In the genomic region with DNA sequence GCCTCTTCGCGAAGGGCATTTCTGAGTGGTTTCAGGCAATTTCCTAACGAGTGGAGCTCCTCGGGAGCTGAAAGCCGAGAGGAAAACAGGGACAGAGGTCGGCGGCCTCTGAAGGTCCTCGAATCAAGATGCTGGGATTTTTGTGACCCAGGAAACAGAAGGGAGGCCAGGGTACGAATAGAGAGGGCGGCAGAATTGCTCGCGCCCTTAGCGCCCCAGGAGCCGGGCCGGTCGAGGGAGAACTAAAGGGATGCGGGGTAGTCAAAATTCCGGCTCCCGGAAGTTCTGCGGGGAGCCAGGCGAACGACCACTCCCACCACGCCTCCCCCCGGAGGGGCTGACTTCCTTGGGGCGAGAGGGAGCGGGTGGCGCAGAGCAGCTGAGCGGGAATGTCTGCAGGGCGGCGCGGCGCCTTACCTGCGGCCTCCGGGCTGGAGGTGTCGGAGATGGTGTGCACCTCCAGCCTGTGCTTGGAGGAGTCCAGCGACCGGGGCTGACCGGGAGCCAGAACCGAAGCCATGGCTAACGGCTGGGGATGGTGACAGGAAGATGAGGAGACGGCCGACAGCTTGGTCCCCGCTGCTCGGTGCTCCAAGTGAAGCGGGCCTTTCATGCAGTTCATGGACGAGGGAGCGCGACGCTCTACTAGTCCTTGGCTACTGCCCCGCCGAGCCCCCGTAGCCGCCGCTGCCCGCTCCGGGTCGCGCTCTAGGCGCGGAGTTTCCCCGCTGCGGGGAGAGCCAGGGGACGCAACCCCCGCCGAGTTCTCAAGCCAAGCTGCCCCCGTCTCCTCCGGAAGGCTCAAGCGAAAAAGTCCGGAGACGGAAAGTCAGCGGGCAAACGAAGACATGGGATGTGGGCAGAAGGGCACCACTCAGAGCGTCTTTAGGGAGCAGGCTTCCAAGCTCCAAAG, we compare ENCODE assay signal across 11 cellular contexts. TPM values are rescaled to one million over a fixed set of nuclear protein-coding genes. Genes with fewer than 3 reads are reported as not detected.
DNase-seq lines count a peak whose midpoint lies in the region; ATAC-seq and TF ChIP-seq lines count a peak whose summit lies in the region.
"Had no signal": no experiment of that assay in that cellular context is flagged by ENCODE, and none has a peak within 500 bp of the region (broad histone marks: within the 10 kb centered on the region; RNA-seq: fewer than 3 reads in every experiment).

No MANE protein-coding gene starts in this region.

- H3K36me3 ChIP-seq in iPS-15b (ENCODE audit: control insufficient read depth, insufficient read depth, low read length) (no peaks in the 10 kb centered on the region), stomach (no peaks in the 10 kb centered on the region)
- H3K36me3 ChIP-seq: BLaER1 had no signal

- peak overlapping the region in 1 of 5 donors; percentile 54 for H3K27ac ChIP-seq in stomach
- H3K27ac ChIP-seq: BLaER1, epithelial cell of prostate, KMS-11 had no signal

- peaks cover 95% of the 10 kb centered on the region for H3K27me3 ChIP-seq in iPS-15b (ENCODE audit: control insufficient read depth, insufficient read depth, low read length)
- peaks cover 28 to 100% (median 100%) of the 10 kb centered on the region in 3 donors for H3K27me3 ChIP-seq in stomach

- DNase-seq in T-helper 1 cell (no peak), stomach (no peak), NCI-H2107 (lab: John Stamatoyannopoulos, UW) (no peak), GM20000 (ENCODE audit: low spot score) (no peak), foreskin melanocyte (no peak)

- H3K4me1 Mint-ChIP-seq in T-helper 1 cell treated with Interleukin-12 subunit alpha and Interleukin-12 subunit beta and Interleukin-4 antibody, amounts not matched to agents 30 μg/mL and 1 μg/mL, for 36 hours (ENCODE audit: low read depth), result peaks cover 10% of the 10 kb centered on the region
- peaks cover 5% of the 10 kb centered on the region for H3K4me1 Mint-ChIP-seq in activated T-helper 17 cell treated with anti-CD3 and anti-CD28 coated beads, Interleukin-2, amount 50 U/mL, for 72 hours

- H3K4me1 ChIP-seq in iPS-15b (ENCODE audit: control insufficient read depth, insufficient read depth, low read length), result peaks cover 9% of the 10 kb centered on the region
- H3K4me1 ChIP-seq in stomach, result peaks cover 26 to 52% (median 40%) of the 10 kb centered on the region in 4 donors
- H3K4me1 ChIP-seq: BLaER1 had no signal

- H3K36me3 Mint-ChIP-seq in T-helper 1 cell treated with Interleukin-12 subunit alpha and Interleukin-12 subunit beta and Interleukin-4 antibody, amounts not matched to agents 30 μg/mL and 1 μg/mL, for 36 hours (ENCODE audit: low read depth), result no peaks in the 10 kb centered on the region
- H3K36me3 Mint-ChIP-seq in activated T-helper 17 cell treated with anti-CD3 and anti-CD28 coated beads, Interleukin-2, amount 50 U/mL, for 72 hours (ENCODE audit: low read depth), result peaks cover 26% of the 10 kb centered on the region

- H3K27ac Mint-ChIP-seq in T-helper 1 cell treated with Interleukin-12 subunit alpha and Interleukin-12 subunit beta and Interleukin-4 antibody, amounts not matched to agents 30 μg/mL and 1 μg/mL, for 36 hours, result peak overlapping the region; percentile 20
- no peak overlapping the region for H3K27ac Mint-ChIP-seq in activated T-helper 17 cell treated with anti-CD3 and anti-CD28 coated beads, Interleukin-2, amount 50 U/mL, for 72 hours

- H3K9me3 ChIP-seq in iPS-15b (ENCODE audit: control insufficient read depth, insufficient read depth, low read length), result no peaks in the 10 kb centered on the region
- H3K9me3 ChIP-seq in stomach, result peaks cover 0 to 36% (median 15%) of the 10 kb centered on the region in 4 donors

- H3K27me3 Mint-ChIP-seq in T-helper 1 cell treated with Interleukin-12 subunit alpha and Interleukin-12 subunit beta and Interleukin-4 antibody, amounts not matched to agents 30 μg/mL and 1 μg/mL, for 36 hours (ENCODE audit: low read depth), result peaks cover 99% of the 10 kb centered on the region
- peaks cover 70% of the 10 kb centered on the region for H3K27me3 Mint-ChIP-seq in activated T-helper 17 cell treated with anti-CD3 and anti-CD28 coated beads, Interleukin-2, amount 50 U/mL, for 72 hours

- peak overlapping the region; percentile 63 for H3K4me3 ChIP-seq in iPS-15b (ENCODE audit: low read depth, low read length)
- peak overlapping the region; percentile 23 to 48 (median 42) for H3K4me3 ChIP-seq in stomach

- TF ChIP-seq POLR2A in stomach (IDR thresholded peaks at IDR 0.05), result no peak

- TF ChIP-seq EP300 in stomach (IDR thresholded peaks at IDR 0.05), result no peak

- peak overlapping the region; percentile 44 for H3K4me3 Mint-ChIP-seq in T-helper 1 cell treated with Interleukin-12 subunit alpha and Interleukin-12 subunit beta and Interleukin-4 antibody, amounts not matched to agents 30 μg/mL and 1 μg/mL, for 36 hours
- peak overlapping the region; percentile 54 for H3K4me3 Mint-ChIP-seq in activated T-helper 17 cell treated with anti-CD3 and anti-CD28 coated beads, Interleukin-2, amount 50 U/mL, for 72 hours

- intact Hi-C loops in stomach (cut with DNase I; ENCODE audit: low total_unique reads), result no loop called here

- TF ChIP-seq CTCF in stomach (IDR thresholded peaks at IDR 0.05) (no peak), GM20000 (IDR thresholded peaks at IDR 0.05; ENCODE audit: extremely low read depth, missing control alignments) (no peak)

- no peak overlapping the region for H3K9ac ChIP-seq in iPS-15b (ENCODE audit: low read depth, low read length)
- H3K9ac ChIP-seq: BLaER1, KMS-11 had no signal

- H3K9me3 Mint-ChIP-seq in T-helper 1 cell treated with Interleukin-12 subunit alpha and Interleukin-12 subunit beta and Interleukin-4 antibody, amounts not matched to agents 30 μg/mL and 1 μg/mL, for 36 hours, result peaks cover 19% of the 10 kb centered on the region
- peaks cover 5% of the 10 kb centered on the region for H3K9me3 Mint-ChIP-seq in activated T-helper 17 cell treated with anti-CD3 and anti-CD28 coated beads, Interleukin-2, amount 50 U/mL, for 72 hours

- no peak for ATAC-seq in activated T-helper 17 cell treated with anti-CD3 and anti-CD28 coated beads, Interleukin-2, amount 50 U/mL, for 72 hours (replicated peaks)

- WGBS in stomach, 5 donors, result 4 to 10% (median 8%) methylated on average over 41 to 73 of the region's 73 CpGs

RNA-seq across cellular contexts. Expression of gene PITX2, which starts 0.8 kb away (rescaled TPM):
- total RNA-seq in activated T-helper 17 cell treated with anti-CD3 and anti-CD28 coated beads, Interleukin-2, amount 50 U/mL, for 72 hours, result under 1 TPM in 1 of 2 donors, not detected in 1; 0.13 TPM
- 1 to 10 TPM in 2 of 5 donors, not detected in 3; 1.1 to 2.6 TPM for total RNA-seq in stomach
- under 1 TPM in 1 of 3 donors, not detected in 2; 0.53 TPM for polyA plus RNA-seq in stomach
